22 cellular contexts compared by ENCODE assay signal in the genomic region with DNA sequence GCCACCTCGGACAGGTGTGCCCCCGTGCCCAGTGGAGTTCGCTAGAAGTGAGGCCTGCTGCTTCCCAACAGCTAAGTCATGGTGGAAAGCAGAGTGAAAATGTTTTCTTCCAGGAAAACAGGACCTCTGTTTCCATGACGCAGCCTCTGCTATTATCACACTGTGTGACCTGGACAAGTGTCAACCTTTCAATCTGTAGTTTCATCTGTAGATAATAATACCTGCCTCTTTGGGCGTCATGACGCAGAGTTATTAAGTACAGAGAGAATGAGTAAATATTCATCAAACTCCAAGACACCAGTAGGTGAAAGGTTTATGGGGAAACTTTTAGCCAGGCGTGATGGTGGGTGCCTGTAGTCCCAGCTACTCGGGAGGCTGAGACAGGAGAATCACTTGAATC.
DNase-seq lines count a peak whose midpoint lies in the region; ATAC-seq, FAIRE-seq and TF ChIP-seq lines count a peak whose summit lies in the region.
"Had no signal": no experiment of that assay in that cellular context is flagged by ENCODE, and none has a peak within 500 bp of the region (broad histone marks: within the 10 kb centered on the region; RNA-seq: fewer than 3 reads in every experiment).

No MANE protein-coding gene starts in this region.

- H3K4me1 ChIP-seq in left ventricle myocardium inferior, result peaks cover 47% of the 10 kb centered on the region
- peaks cover 39 to 45% of the 10 kb centered on the region in 2 experiments for H3K4me1 ChIP-seq in K562 (replicated peaks in 1 of 2; ENCODE audit: control insufficient read depth in 2 of 2, insufficient read depth in 2 of 2, low read length in 2 of 2)
- peaks cover 25 to 55% (median 36%) of the 10 kb centered on the region in 5 donors for H3K4me1 ChIP-seq in subcutaneous abdominal adipose tissue (ENCODE audit: control insufficient read depth in 5 of 5, insufficient read depth in 5 of 5, low read length in 5 of 5)
- H3K4me1 ChIP-seq in thyroid gland, result peaks cover 8 to 25% of the 10 kb centered on the region in 2 donors
- H3K4me1 ChIP-seq: BE2C had no signal

- H3K9me3 Mint-ChIP-seq in mesothelial cell of epicardium, result no peaks in the 10 kb centered on the region
- H3K9me3 Mint-ChIP-seq: CD4-positive, alpha-beta memory T cell had no signal

- no peaks in the 10 kb centered on the region for H3K36me3 ChIP-seq in left ventricle myocardium inferior
- H3K36me3 ChIP-seq in K562 (ENCODE audit: control insufficient read depth, insufficient read depth, low read length), result no peaks in the 10 kb centered on the region
- H3K36me3 ChIP-seq in subcutaneous abdominal adipose tissue (ENCODE audit: control insufficient read depth in 5 of 5, insufficient read depth in 5 of 5, low read length in 5 of 5), result no peaks in the 10 kb centered on the region
- no peaks in the 10 kb centered on the region for H3K36me3 ChIP-seq in thyroid gland
- H3K36me3 ChIP-seq: BE2C had no signal

- H3K79me2 ChIP-seq in K562 (ENCODE audit: control insufficient read depth, insufficient read depth, low read length), result no peaks in the 10 kb centered on the region

- H3K27me3 ChIP-seq in left ventricle myocardium inferior (ENCODE audit: low read depth) (no peaks in the 10 kb centered on the region), K562 (ENCODE audit: control insufficient read depth in 2 of 2, insufficient read depth in 2 of 2, low read length in 2 of 2) (no peaks in the 10 kb centered on the region), subcutaneous abdominal adipose tissue (ENCODE audit: control insufficient read depth in 5 of 5, insufficient read depth in 4 of 5, low read length in 5 of 5) (peaks cover 0 to 6% (median 0%) of the 10 kb centered on the region in 5 donors), thyroid gland (no peaks in the 10 kb centered on the region)
- H3K27me3 ChIP-seq: BE2C had no signal

- CTCF ChIA-PET in K562 (lab: Yijun Ruan, JAX; ENCODE audit: low intra/inter-chr PET ratio), result no interaction called here

- FAIRE-seq in K562 (lab: Jason Lieb, UNC), result no peak
- FAIRE-seq: D721Med, GM12892, GM19239, HTR-8/SVneo had no signal

- H3K27ac ChIP-seq in left ventricle myocardium inferior (replicated peaks), result peak overlapping the region; percentile 88
- H3K27ac ChIP-seq in K562 (ENCODE audit: extremely low read depth, low read depth, low read length), result no peak overlapping the region
- H3K27ac ChIP-seq in subcutaneous abdominal adipose tissue (ENCODE audit: low read depth, low read length), result peak overlapping the region; percentile 95
- H3K27ac ChIP-seq in thyroid gland, result no peak overlapping the region

- no peak overlapping the region; a peak in 1 of 4 replicates for H3K9ac ChIP-seq in K562 (ENCODE audit: insufficient read depth in 1 of 2, low read depth in 2 of 2, low read length in 2 of 2)
- peak overlapping the region in 2 of 5 donors; percentile 7 to 25 for H3K9ac ChIP-seq in subcutaneous abdominal adipose tissue (ENCODE audit: low read length in 5 of 5)

- no peak overlapping the region; the same call in 1 of the 2 replicates for H3K4me2 ChIP-seq in K562 (ENCODE audit: insufficient read depth, low read length)

- BruUV-seq in K562 (replicated peaks; lab: Mats Ljungman, UMichigan), result no TSS peak

- H3K27me3 Mint-ChIP-seq in mesothelial cell of epicardium (ENCODE audit: low read depth), result peaks cover 17% of the 10 kb centered on the region

- ATAC-seq in left cardiac atrium (no peak), K562 (no peak)
- ATAC-seq: HCT116 had no signal

- no peak overlapping the region for H3K4me3 Mint-ChIP-seq in mesothelial cell of epicardium
- H3K4me3 Mint-ChIP-seq: CD4-positive, alpha-beta memory T cell had no signal

- peak overlapping the region; percentile 61 for H3K27ac Mint-ChIP-seq in mesothelial cell of epicardium
- H3K27ac Mint-ChIP-seq: CD4-positive, alpha-beta memory T cell had no signal

- no peak for TF ChIP-seq POLR2A in K562 (conservative IDR thresholded peaks at IDR 0.05)
- TF ChIP-seq POLR2A in thyroid gland (IDR thresholded peaks at IDR 0.05), result no peak

- DNase-seq in left ventricle myocardium inferior (no peak), left cardiac atrium (no peak), K562 (ENCODE audit: extremely low read depth in 1 of 4, low spot score in 3 of 4) (no peak), mesothelial cell of epicardium (ENCODE audit: low spot score in 2 of 2, unreplicated experiment in 2 of 2) (no peak), thyroid gland (no peak), NCI-H1092 (lab: John Stamatoyannopoulos, UW) (no peak)
- no peak for DNase-seq in stimulated activated CD4-positive, alpha-beta T cell treated with anti-CD3 and anti-CD28 coated beads, Interleukin-2, amount 100 ng/mL, for 24 hours
- DNase-seq: BE2C; CD4-positive, alpha-beta memory T cell; DND-41; GDM1; KBM-7; NCI-H1092 treated with DMSO at 0.1 percent for 48 hours; NCI-H1930; NCI-H2171; NCI-H510A had no signal

- no peaks in the 10 kb centered on the region for H3K9me3 ChIP-seq in left ventricle myocardium inferior (replicated peaks)
- no peaks in the 10 kb centered on the region for H3K9me3 ChIP-seq in K562 (replicated peaks; ENCODE audit: control insufficient read depth, insufficient read depth, low read depth, low read length)
- peaks cover 0 to 5% (median 0%) of the 10 kb centered on the region in 5 donors for H3K9me3 ChIP-seq in subcutaneous abdominal adipose tissue (ENCODE audit: control insufficient read depth in 5 of 5, low read length in 5 of 5)
- no peaks in the 10 kb centered on the region for H3K9me3 ChIP-seq in thyroid gland
- H3K9me3 ChIP-seq: BE2C had no signal

- intact Hi-C loops in left ventricle myocardium inferior (cut with micrococcal nuclease) (loop anchor here (5.0 kb wide), 1 partner anchor 99 kb away; no protein-coding TSS in a partner anchor), left cardiac atrium (cut with DNase I) (loop anchor here in 1 of 2 donors (5.0 kb wide), 1 partner anchor 44 kb away; no protein-coding TSS in a partner anchor), K562 (cut with micrococcal nuclease) (loop anchor here (5.0 kb wide), 1 partner anchor 239 kb away; no protein-coding TSS in a partner anchor), thyroid gland (cut with DNase I) (loop anchor here (5.0 kb wide), 1 partner anchor 99 kb away; no protein-coding TSS in a partner anchor)

- 53% methylated on average over 8 of the region's 8 CpGs for WGBS in K562 (ENCODE audit: insufficient coverage, low coverage, missing lambda C conversion rate)
- WGBS in thyroid gland, 2 donors, result 92 to 94% methylated on average over 8 of the region's 8 CpGs

- in situ Hi-C loops in K562 (cut with MboI), result no loop called here

- H3K4me3 ChIP-seq in left ventricle myocardium inferior (no peak overlapping the region), K562 (no peak overlapping the region), subcutaneous abdominal adipose tissue (ENCODE audit: low read depth in 1 of 5, low read length in 5 of 5) (no peak overlapping the region), thyroid gland (replicated peaks in 1 of 3) (no peak overlapping the region)

- H3K9me1 ChIP-seq in K562 (ENCODE audit: control insufficient read depth, insufficient read depth, low read length), result peaks cover 2% of the 10 kb centered on the region

- TF ChIP-seq CTCF in left ventricle myocardium inferior (IDR thresholded peaks at IDR 0.05; ENCODE audit: borderline replicate concordance) (no peak), K562 (IDR thresholded peaks at IDR 0.05 in 2 of 3, conservative IDR thresholded peaks at IDR 0.05 in 1 of 3; ENCODE audit: insufficient read depth in 2 of 3, low read depth in 1 of 3, low read length in 3 of 3) (no peak), mesothelial cell of epicardium (IDR thresholded peaks at IDR 0.05; ENCODE audit: unreplicated experiment) (no peak), thyroid gland (IDR thresholded peaks at IDR 0.05) (no peak)

- peaks cover 28% of the 10 kb centered on the region for H3K4me1 Mint-ChIP-seq in mesothelial cell of epicardium
- H3K4me1 Mint-ChIP-seq: CD4-positive, alpha-beta memory T cell had no signal

- TF ChIP-seq RAD21 in K562 (CRISPR knock-in tag; conservative IDR thresholded peaks at IDR 0.05 in 1 of 2, IDR thresholded peaks at IDR 0.05 in 1 of 2), result no peak

- peak overlapping the region; percentile 69; the same call in 1 of the 2 replicates for H2AFZ ChIP-seq in K562 (ENCODE audit: low read depth, low read length)

- no peak for TF ChIP-seq EP300 in K562 (IDR thresholded peaks at IDR 0.05; ENCODE audit: low read length)

- H4K20me1 ChIP-seq in K562 (replicated peaks; ENCODE audit: control insufficient read depth, insufficient read depth, low read length), result no peaks in the 10 kb centered on the region

- POLR2A ChIA-PET in K562 (lab: Yijun Ruan, JAX), result interaction anchor here (0.6 to 2.9 kb wide), 2 partner anchors 9 to 15 kb away, joined by 3 to 10 read pairs; no protein-coding TSS in a partner anchor

- H3K36me3 Mint-ChIP-seq in mesothelial cell of epicardium, result no peaks in the 10 kb centered on the region
- H3K36me3 Mint-ChIP-seq: CD4-positive, alpha-beta memory T cell had no signal

TF ChIP-seq in K562, 482 proteins besides CTCF, POLR2A, EP300 and RAD21:
- no peak for TF ChIP-seq NFIC (IDR thresholded peaks at IDR 0.05)
- no peak for TF ChIP-seq JUND (IDR thresholded peaks at IDR 0.05; ENCODE audit: borderline replicate concordance, low read depth, low read length)
- TF ChIP-seq JUND (tag; IDR thresholded peaks at IDR 0.05; ENCODE audit: borderline replicate concordance, low read depth, low read length), result 0 out of 3 replicates have a peak, but pooled peaks have one; percentile 27

Comparison
In these comparisons a context has a peak if more than half of its experiments do, and no peak if none do; other contexts are left out.
1. H3K27ac ChIP-seq: peak in left ventricle myocardium inferior (single experiment) and subcutaneous abdominal adipose tissue (single experiment); none in K562 (single experiment) and thyroid gland (0 of 3).